ENCODE assay signal across 9 cellular contexts in genomic region chr14:23555533-23555881, GRCh38. TPM values are rescaled to one million over a fixed set of nuclear protein-coding genes. Genes with fewer than 3 reads are reported as not detected.
DNase-seq lines count a peak whose midpoint lies in the region; ATAC-seq, FAIRE-seq and TF ChIP-seq lines count a peak whose summit lies in the region.
"Had no signal": no experiment of that assay in that cellular context is flagged by ENCODE, and none has a peak within 500 bp of the region (broad histone marks: within the 10 kb centered on the region; RNA-seq: fewer than 3 reads in every experiment).

No MANE protein-coding gene starts in this region.

- peak overlapping the region; percentile 90 for H3K4me3 Mint-ChIP-seq in activated T-helper 17 cell treated with anti-CD3 and anti-CD28 coated beads, Interleukin-2, amount 50 U/mL, for 72 hours

- H3K4me3 ChIP-seq in keratinocyte (ENCODE audit: control insufficient read depth in 2 of 3, extremely low read depth in 1 of 3, insufficient read depth in 2 of 3, low read depth in 1 of 3, low read length in 3 of 3) (peak overlapping the region; percentile 79 to 89 (median 89)), suprapubic skin (peak overlapping the region; percentile 92)

- no peaks in the 10 kb centered on the region for H3K9me3 Mint-ChIP-seq in activated T-helper 17 cell treated with anti-CD3 and anti-CD28 coated beads, Interleukin-2, amount 50 U/mL, for 72 hours

- WGBS in suprapubic skin, result 1% methylated on average over 12 of the region's 14 CpGs

- TF ChIP-seq CTCF in keratinocyte (optimal IDR thresholded peaks at IDR 0.05 in 1 of 3, IDR thresholded peaks at IDR 0.05 in 1 of 3, conservative IDR thresholded peaks at IDR 0.05 in 1 of 3; ENCODE audit: extremely low read depth in 1 of 3, insufficient read depth in 2 of 3, low read length in 3 of 3) (no peak), suprapubic skin (IDR thresholded peaks at IDR 0.05) (no peak)

- peaks cover 31% of the 10 kb centered on the region for H3K36me3 Mint-ChIP-seq in activated T-helper 17 cell treated with anti-CD3 and anti-CD28 coated beads, Interleukin-2, amount 50 U/mL, for 72 hours (ENCODE audit: low read depth)

- H3K36me3 ChIP-seq in keratinocyte (ENCODE audit: control insufficient read depth in 2 of 2, extremely low read depth in 1 of 2, insufficient read depth in 2 of 2, low read length in 2 of 2) (peaks cover 13 to 18% of the 10 kb centered on the region in 2 experiments), suprapubic skin (peaks cover 26% of the 10 kb centered on the region)

- peaks cover 30% of the 10 kb centered on the region for H3K4me1 Mint-ChIP-seq in activated T-helper 17 cell treated with anti-CD3 and anti-CD28 coated beads, Interleukin-2, amount 50 U/mL, for 72 hours

- peak overlapping the region; percentile 91 for H2AFZ ChIP-seq in keratinocyte (ENCODE audit: control insufficient read depth, low read length)

- peak overlapping the region; percentile 97 for H3K4me2 ChIP-seq in keratinocyte (ENCODE audit: control insufficient read depth, extremely low read depth, insufficient read depth, low read depth, low read length)

- ATAC-seq in activated T-helper 17 cell treated with anti-CD3 and anti-CD28 coated beads, Interleukin-2, amount 50 U/mL, for 72 hours (replicated peaks), result no peak
- ATAC-seq in HG03469 (IDR thresholded peaks at IDR 0.05; ENCODE audit: unreplicated experiment), result no peak

- H3K27me3 ChIP-seq in keratinocyte (ENCODE audit: control insufficient read depth, extremely low read depth, insufficient read depth, low read length) (peaks cover 4% of the 10 kb centered on the region), suprapubic skin (peaks cover 6% of the 10 kb centered on the region)

- H3K9me3 ChIP-seq in keratinocyte (ENCODE audit: control insufficient read depth, low read depth, low read length) (no peaks in the 10 kb centered on the region), suprapubic skin (no peaks in the 10 kb centered on the region)

- peak overlapping the region; percentile 86 for H3K9ac ChIP-seq in keratinocyte (ENCODE audit: control insufficient read depth, extremely low read depth, insufficient read depth, low read length)

- no peak for TF ChIP-seq EP300 in suprapubic skin (IDR thresholded peaks at IDR 0.05)

- H3K4me1 ChIP-seq in keratinocyte (ENCODE audit: control insufficient read depth, extremely low read depth, insufficient read depth, low read length) (peaks cover 14% of the 10 kb centered on the region), suprapubic skin (peaks cover 42% of the 10 kb centered on the region)

- DNase-seq in NCI-H510A treated with DMSO at 0.1 percent for 48 hours (lab: John Stamatoyannopoulos, UW) (peak; percentile 67), NCI-H510A (lab: John Stamatoyannopoulos, UW) (no peak), keratinocyte (ENCODE audit: low read depth, low spot score) (no peak), suprapubic skin (ENCODE audit: low spot score in 2 of 2) (no peak), HK-2 (ENCODE audit: unreplicated experiment) (no peak), SW480 (ENCODE audit: low spot score) (no peak)

- no peaks in the 10 kb centered on the region for H3K9me1 ChIP-seq in keratinocyte (ENCODE audit: control insufficient read depth, extremely low read depth, insufficient read depth, low read length)

- H3K79me2 ChIP-seq in keratinocyte (ENCODE audit: control insufficient read depth, insufficient read depth, low read length), result peaks cover 10% of the 10 kb centered on the region

- TF ChIP-seq POLR2A in suprapubic skin (IDR thresholded peaks at IDR 0.05), result no peak

- no peaks in the 10 kb centered on the region for H3K27me3 Mint-ChIP-seq in activated T-helper 17 cell treated with anti-CD3 and anti-CD28 coated beads, Interleukin-2, amount 50 U/mL, for 72 hours

- H3K27ac ChIP-seq in keratinocyte (ENCODE audit: control insufficient read depth, insufficient read depth, low read length) (peak overlapping the region; percentile 69), suprapubic skin (peak overlapping the region; percentile 96)

- dilution Hi-C loops in keratinocyte (cut with MboI; ENCODE audit: extremely low pct_ligation_motif_present, low sequenced_read_pairs), result no loop called here

- peaks cover 6% of the 10 kb centered on the region for H4K20me1 ChIP-seq in keratinocyte (ENCODE audit: control insufficient read depth, extremely low read depth, insufficient read depth, low read length)

- FAIRE-seq in keratinocyte (lab: Jason Lieb, UNC), result no peak
- FAIRE-seq: A204.1 had no signal

- H3K27ac Mint-ChIP-seq in activated T-helper 17 cell treated with anti-CD3 and anti-CD28 coated beads, Interleukin-2, amount 50 U/mL, for 72 hours, result peak overlapping the region; percentile 71

RNA-seq across cellular contexts. Expression of gene THTPA, which starts 0.6 kb away (rescaled TPM):
- 1 to 10 TPM; 7.3 to 8.7 TPM for total RNA-seq in activated T-helper 17 cell treated with anti-CD3 and anti-CD28 coated beads, Interleukin-2, amount 50 U/mL, for 72 hours
- 3.2 to 4.3 TPM (median 4.3 TPM) in 3 replicates for polyA plus RNA-seq in keratinocyte
- 1.3 TPM for polyA plus RNA-seq in keratinocyte (2011; ENCODE audit: low read depth)
- polyA plus RNA-seq in keratinocyte (2011; cell fraction: cytosol; rRNA removed), result 4.4 and 4.7 TPM in 2 replicates
- 6.9 and 7.8 TPM in 2 replicates for polyA plus RNA-seq in keratinocyte (2011; cell fraction: nucleus; rRNA removed)
- polyA plus RNA-seq in keratinocyte (2012; ENCODE audit: low replicate concordance), result 2.1 and 5.6 TPM in 2 replicates
- polyA minus RNA-seq in keratinocyte, result 3.6 to 5.8 TPM (median 4.5 TPM) in 3 replicates
- polyA minus RNA-seq in keratinocyte (2011; cell fraction: cytosol; rRNA and poly(A)+ RNA removed), result 3.5 TPM
- polyA minus RNA-seq in keratinocyte (2011; cell fraction: nucleus; rRNA and poly(A)+ RNA removed), result 2.7 and 2.9 TPM in 2 replicates
- 10 to 100 TPM in 2 of 4 donors, 1 to 10 TPM in 2; 7.0 to 16.7 (median 11.8) TPM for total RNA-seq in suprapubic skin

RNA-seq across cellular contexts. Expression of gene ZFHX2, which starts 3.9 kb away (rescaled TPM):
- total RNA-seq in activated T-helper 17 cell treated with anti-CD3 and anti-CD28 coated beads, Interleukin-2, amount 50 U/mL, for 72 hours, result 1 to 10 TPM; 2.1 to 2.3 TPM
- 0.08 to 0.22 TPM (median 0.18 TPM) in 3 replicates for polyA plus RNA-seq in keratinocyte
- polyA plus RNA-seq in keratinocyte (2011; ENCODE audit: low read depth), result 0.44 TPM
- polyA plus RNA-seq in keratinocyte (2011; cell fraction: cytosol; rRNA removed), result 0.13 and 0.17 TPM in 2 replicates
- 0.56 and 0.84 TPM in 2 replicates for polyA plus RNA-seq in keratinocyte (2011; cell fraction: nucleus; rRNA removed)
- 0.28 and 0.66 TPM in 2 replicates for polyA plus RNA-seq in keratinocyte (2012; ENCODE audit: low replicate concordance)
- 0.19 to 1.9 TPM (median 0.26 TPM) in 3 replicates for polyA minus RNA-seq in keratinocyte
- polyA minus RNA-seq in keratinocyte (2011; cell fraction: cytosol; rRNA and poly(A)+ RNA removed), result 0.19 TPM
- 0.70 and 1.1 TPM in 2 replicates for polyA minus RNA-seq in keratinocyte (2011; cell fraction: nucleus; rRNA and poly(A)+ RNA removed)
- 1 to 10 TPM in 1 of 4 donors, under 1 TPM in 3; 0.16 to 1.4 (median 0.56) TPM for total RNA-seq in suprapubic skin

RNA-seq across cellular contexts. Expression of gene AP1G2, which starts 12.1 kb away (rescaled TPM):
- 100 to 1,000 TPM; 199 to 312 TPM for total RNA-seq in activated T-helper 17 cell treated with anti-CD3 and anti-CD28 coated beads, Interleukin-2, amount 50 U/mL, for 72 hours
- 119 to 230 TPM (median 128 TPM) in 3 replicates for polyA plus RNA-seq in keratinocyte
- polyA plus RNA-seq in keratinocyte (2011; ENCODE audit: low read depth), result 32.3 TPM
- polyA plus RNA-seq in keratinocyte (2011; cell fraction: cytosol; rRNA removed), result 70.8 and 77.1 TPM in 2 replicates
- polyA plus RNA-seq in keratinocyte (2011; cell fraction: nucleus; rRNA removed), result 905 and 1,158 TPM in 2 replicates
- polyA plus RNA-seq in keratinocyte (2012; ENCODE audit: low replicate concordance), result 74.0 and 125 TPM in 2 replicates
- 177 to 204 TPM (median 203 TPM) in 3 replicates for polyA minus RNA-seq in keratinocyte
- polyA minus RNA-seq in keratinocyte (2011; cell fraction: cytosol; rRNA and poly(A)+ RNA removed), result 78.5 TPM
- 123 and 164 TPM in 2 replicates for polyA minus RNA-seq in keratinocyte (2011; cell fraction: nucleus; rRNA and poly(A)+ RNA removed)
- total RNA-seq in suprapubic skin, result 100 to 1,000 TPM; 117 to 415 (median 150) TPM

RNA-seq across cellular contexts. Expression of gene JPH4, which starts 23.1 kb away (rescaled TPM):
- total RNA-seq in activated T-helper 17 cell treated with anti-CD3 and anti-CD28 coated beads, Interleukin-2, amount 50 U/mL, for 72 hours, result not detected
- 0.01 to 0.04 TPM (median 0.03 TPM) in 3 replicates for polyA plus RNA-seq in keratinocyte
- polyA plus RNA-seq in keratinocyte (2011; ENCODE audit: low read depth), result not detected
- polyA plus RNA-seq in keratinocyte (2011; cell fraction: cytosol; rRNA removed), result 0.02 and 0.05 TPM in 2 replicates
- polyA plus RNA-seq in keratinocyte (2011; cell fraction: nucleus; rRNA removed), result 0.05 TPM in 1 of 2 replicates, not detected in the other
- 0.38 TPM in 1 of 2 replicates, not detected in the other for polyA plus RNA-seq in keratinocyte (2012; ENCODE audit: low replicate concordance)
- polyA minus RNA-seq in keratinocyte, result 0.07 TPM in 1 of 3 replicates, not detected in the others
- not detected for polyA minus RNA-seq in keratinocyte (2011; cell fraction: cytosol; rRNA and poly(A)+ RNA removed)
- polyA minus RNA-seq in keratinocyte (2011; cell fraction: nucleus; rRNA and poly(A)+ RNA removed), result not detected in 2 replicates
- total RNA-seq in suprapubic skin, result under 1 TPM in 3 of 4 donors, not detected in 1; 0.30 to 0.60 (median 0.30) TPM
